18 cellular contexts compared by ENCODE assay signal in genomic region chr7:13467111-13467547, GRCh38.
DNase-seq lines count a peak whose midpoint lies in the region; ATAC-seq and TF ChIP-seq lines count a peak whose summit lies in the region.
"Had no signal": no experiment of that assay in that cellular context is flagged by ENCODE, and none has a peak within 500 bp of the region (broad histone marks: within the 10 kb centered on the region; RNA-seq: fewer than 3 reads in every experiment).

No MANE protein-coding gene starts in this region.

- H3K4me3 ChIP-seq in A673 (ENCODE audit: low read depth, low read length, poor library complexity, severe bottlenecking) = no peak overlapping the region
- H3K4me3 ChIP-seq: breast epithelium, SJCRH30, uterus had no signal

- CTCF ChIA-PET in A673 (lab: Charles Lee) = interaction anchor here (0.5 kb wide), 1 partner anchor 195 kb away, joined by 3 read pairs; no protein-coding TSS in a partner anchor

- H3K27me3 ChIP-seq in A673 (replicated peaks; ENCODE audit: insufficient read depth, low read depth, low read length, poor library complexity) = peaks cover 27% of the 10 kb centered on the region
- H3K27me3 ChIP-seq: breast epithelium, SJCRH30, uterus had no signal

- no peaks in the 10 kb centered on the region for H3K9me3 ChIP-seq in A673 (ENCODE audit: low read depth, low read length, poor library complexity, severe bottlenecking)
- H3K9me3 ChIP-seq: breast epithelium, SJCRH30, uterus had no signal

- DNase-seq in A673 (ENCODE audit: low spot score) (peak; percentile 57), NCI-H1092 treated with DMSO at 0.1 percent for 48 hours (lab: John Stamatoyannopoulos, UW) (peak; percentile 80), NCI-H524 treated with DMSO at 0.1 percent for 48 hours (lab: John Stamatoyannopoulos, UW) (peak; percentile 90), cerebellar cortex (ENCODE audit: low spot score) (peak; percentile 19), activated gamma-delta T cell (lab: John Stamatoyannopoulos, UW) (no peak)
- DNase-seq in activated effector memory CD4-positive, alpha-beta T cell treated with anti-CD3 and anti-CD28 coated beads, Interleukin-2, amount 50 U/mL, for 16 hours = no peak
- DNase-seq: activated T-cell treated with anti-CD3 and anti-CD28 coated beads for 4 hours; CD4-positive, CD25-positive, alpha-beta regulatory T cell; erythroblast; head of caudate nucleus; Kasumi-1; natural killer cell; NCI-H2107; uterus had no signal

- no peak for ATAC-seq in HG02970 (IDR thresholded peaks at IDR 0.05; ENCODE audit: low FRiP score, unreplicated experiment)
- ATAC-seq in HG03571 (IDR thresholded peaks at IDR 0.05; ENCODE audit: unreplicated experiment) = no peak
- ATAC-seq: natural killer cell had no signal

- no peak overlapping the region for H3K27ac ChIP-seq in A673 (ENCODE audit: low read depth, low read length, poor library complexity, severe bottlenecking)
- H3K27ac ChIP-seq: breast epithelium, SJCRH30, uterus had no signal

- intact Hi-C loops in A673 (cut with micrococcal nuclease; ENCODE audit: unreplicated experiment) = no loop called here

- TF ChIP-seq CTCF in A673 (conservative IDR thresholded peaks at IDR 0.05; ENCODE audit: low read depth, low read length) = no peak

- no TSS peak for BruUV-seq in A673 (replicated peaks; lab: Mats Ljungman, UMichigan)

- peaks cover 10% of the 10 kb centered on the region for H3K4me1 ChIP-seq in A673 (ENCODE audit: insufficient read depth, low read length, poor library complexity, severe bottlenecking)
- H3K4me1 ChIP-seq: breast epithelium, SJCRH30, uterus had no signal

- H3K36me3 ChIP-seq in A673 (ENCODE audit: insufficient read depth, low read length, poor library complexity, severe bottlenecking) = no peaks in the 10 kb centered on the region
- H3K36me3 ChIP-seq: breast epithelium, SJCRH30, uterus had no signal

- POLR2A ChIA-PET in A673 (lab: Charles Lee; ENCODE audit: low non-redundant PET) = no interaction called here

Comparison
In these comparisons a context has a peak if more than half of its experiments do, and no peak if none do; other contexts are left out.
1. DNase-seq: peak in A673 (single experiment), NCI-H1092 treated with DMSO at 0.1 percent for 48 hours (single experiment), NCI-H524 treated with DMSO at 0.1 percent for 48 hours (single experiment) and cerebellar cortex (single experiment); none in activated gamma-delta T cell (single experiment) and activated effector memory CD4-positive, alpha-beta T cell treated with anti-CD3 and anti-CD28 coated beads, Interleukin-2, amount 50 U/mL, for 16 hours (single experiment).